In the genomic region with DNA sequence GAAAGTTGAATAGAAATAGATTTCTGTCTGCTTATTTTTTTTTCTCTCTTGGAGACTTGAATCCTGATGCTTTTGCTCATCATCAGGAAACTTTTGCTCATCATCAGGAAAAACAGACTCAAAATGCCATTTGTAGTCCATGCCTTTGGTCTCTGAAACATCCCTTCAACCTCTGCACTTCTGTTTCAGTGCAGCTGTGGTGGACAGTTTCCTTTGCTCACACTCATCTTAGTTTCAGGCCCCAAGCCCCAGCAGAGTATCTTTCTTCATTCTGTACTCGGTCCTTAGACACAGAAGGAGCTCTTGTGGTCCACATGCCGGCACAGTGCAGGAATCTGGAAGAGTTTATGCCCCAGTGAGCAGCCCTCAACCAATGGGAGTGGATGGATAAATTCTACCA, we compare ENCODE assay signal across 1 cellular context.
TF ChIP-seq lines count a peak whose summit lies in the region.

No MANE protein-coding gene starts in this region.

TF ChIP-seq in GM12878, 131 proteins besides CTCF, POLR2A, EP300 and RAD21 (continued from another document):
- TF ChIP-seq ZBTB40 (IDR thresholded peaks at IDR 0.05; ENCODE audit: borderline replicate concordance) (no peak), MEF2A (IDR thresholded peaks at IDR 0.05; ENCODE audit: insufficient read depth, low read depth, low read length) (no peak), JUND (IDR thresholded peaks at IDR 0.05; ENCODE audit: low read depth, low read length) (no peak), BCL11A (IDR thresholded peaks at IDR 0.05; ENCODE audit: low read depth, low read length) (no peak), SMC3 (IDR thresholded peaks at IDR 0.05; ENCODE audit: borderline replicate concordance, low read length) (no peak)
